In the genomic region with DNA sequence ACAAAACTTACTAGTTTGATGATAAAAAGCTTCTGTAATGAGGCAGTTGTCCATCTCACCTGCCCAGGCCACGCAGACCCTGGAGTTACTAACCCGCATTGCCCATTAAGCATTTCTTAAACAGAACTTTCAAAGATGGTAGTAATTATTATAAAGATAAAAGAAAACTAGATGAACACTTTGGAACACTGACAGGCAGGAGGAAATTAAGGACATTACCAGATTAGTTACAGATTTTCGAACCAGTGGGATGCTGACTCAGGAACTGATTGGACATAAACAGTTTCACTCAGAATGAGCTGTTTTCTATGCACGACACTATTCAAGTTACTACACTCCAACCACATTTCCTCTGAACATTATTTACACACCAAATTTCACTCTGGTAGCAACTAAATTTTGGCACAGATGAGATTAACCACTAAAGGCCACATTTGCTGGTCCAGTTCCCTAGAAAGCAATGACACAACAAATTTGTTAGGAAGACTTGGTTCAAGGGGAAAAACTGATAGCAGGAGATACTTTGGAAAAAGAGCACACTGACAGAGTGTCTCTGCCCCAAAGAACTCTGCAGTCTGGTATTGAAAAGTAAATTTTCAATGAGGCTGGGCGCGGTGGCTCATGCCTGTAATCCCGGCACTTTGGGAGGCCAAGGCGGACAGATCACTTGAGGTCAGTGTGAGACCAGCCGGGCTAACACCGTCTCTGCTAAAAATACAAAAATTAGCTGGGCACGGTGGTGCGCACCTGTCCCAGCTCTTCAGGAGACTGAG, we compare ENCODE assay signal across 9 cellular contexts.
DNase-seq lines count a peak whose midpoint lies in the region; ATAC-seq and TF ChIP-seq lines count a peak whose summit lies in the region.
"Had no signal": no experiment of that assay in that cellular context is flagged by ENCODE, and none has a peak within 500 bp of the region (broad histone marks: within the 10 kb centered on the region; RNA-seq: fewer than 3 reads in every experiment).

No MANE protein-coding gene starts in this region.

- H3K9me3 ChIP-seq in DND-41 (ENCODE audit: insufficient read depth, low read length, severe bottlenecking) = no peaks in the 10 kb centered on the region

- H3K36me3 Mint-ChIP-seq in nephron progenitor cell (ENCODE audit: low read depth) = peaks cover 45% of the 10 kb centered on the region

- no peaks in the 10 kb centered on the region for H3K27me3 ChIP-seq in DND-41 (ENCODE audit: insufficient read depth, low read length, poor library complexity)
- no peaks in the 10 kb centered on the region for H3K27me3 ChIP-seq in KMS-11 (ENCODE audit: insufficient read depth, low read depth)

- H2AFZ ChIP-seq in DND-41 (ENCODE audit: low read depth, low read length) = no peak overlapping the region
- no peak overlapping the region for H2AFZ ChIP-seq in KMS-11 (ENCODE audit: low read depth)

- TF ChIP-seq CTCF in DND-41 (IDR thresholded peaks at IDR 0.05; ENCODE audit: borderline replicate concordance, extremely low read depth, low read length, poor library complexity, severe bottlenecking) (no peak), KMS-11 (conservative IDR thresholded peaks at IDR 0.05; ENCODE audit: low read depth, low read length) (no peak), astrocyte of the spinal cord (IDR thresholded peaks at IDR 0.05; ENCODE audit: low read depth, low read length) (no peak), nephron progenitor cell (IDR thresholded peaks at IDR 0.05) (no peak)

- peaks cover 45% of the 10 kb centered on the region for H3K4me1 ChIP-seq in DND-41 (ENCODE audit: insufficient read depth, low read length)
- peaks cover 49% of the 10 kb centered on the region for H3K4me1 ChIP-seq in KMS-11 (ENCODE audit: low read depth, poor library complexity, severe bottlenecking)

- no peak for ATAC-seq in DND-41 (ENCODE audit: insufficient read depth, low read depth)
- no peak for ATAC-seq in HG03469 (IDR thresholded peaks at IDR 0.05; ENCODE audit: unreplicated experiment)
- ATAC-seq: esophagus mucosa had no signal

- in situ Hi-C loops in astrocyte of the spinal cord (cut with HindIII; ENCODE audit: low sequenced_read_pairs) = no loop called here

- H3K4me1 Mint-ChIP-seq in nephron progenitor cell = peaks cover 31% of the 10 kb centered on the region

- no peak overlapping the region for H3K9ac ChIP-seq in DND-41 (ENCODE audit: low read depth, low read length)
- no peak overlapping the region for H3K9ac ChIP-seq in KMS-11

- H3K27ac ChIP-seq in DND-41 (ENCODE audit: low read length) (peak overlapping the region; percentile 16; the same call in 1 of the 2 replicates), KMS-11 (peak overlapping the region; percentile 27; the same call in 1 of the 2 replicates)

- peaks cover 43% of the 10 kb centered on the region for H4K20me1 ChIP-seq in DND-41 (ENCODE audit: insufficient read depth, low read length)
- H4K20me1 ChIP-seq in KMS-11 (ENCODE audit: insufficient read depth) = no peaks in the 10 kb centered on the region

- DNase-seq in DND-41 = no peak
- peak; percentile 49 for DNase-seq in astrocyte of the spinal cord (ENCODE audit: low read depth, low spot score)
- DNase-seq in nephron progenitor cell = no peak
- no peak for DNase-seq in globus pallidus (ENCODE audit: low spot score)
- DNase-seq in NCI-H446 treated with DMSO at 0.1 percent for 48 hours (lab: John Stamatoyannopoulos, UW) = no peak
- no peak for DNase-seq in dedifferentiated amniotic fluid mesenchymal stem cell (ENCODE audit: extremely low spot score)

- H3K27me3 Mint-ChIP-seq in nephron progenitor cell (ENCODE audit: low read depth, poor library complexity) = no peaks in the 10 kb centered on the region

- H3K9me3 Mint-ChIP-seq in nephron progenitor cell = no peaks in the 10 kb centered on the region

- H3K36me3 ChIP-seq in DND-41 (ENCODE audit: insufficient read depth, low read length) (peaks cover 65% of the 10 kb centered on the region), KMS-11 (ENCODE audit: insufficient read depth) (peaks cover 33% of the 10 kb centered on the region; the same call in 1 of the 2 replicates)

- H3K4me2 ChIP-seq in DND-41 (ENCODE audit: insufficient read depth, low read length) (peak overlapping the region; percentile 5; the same call in 1 of the 2 replicates), KMS-11 (no peak overlapping the region)

- H3K79me2 ChIP-seq in DND-41 (ENCODE audit: insufficient read depth, low read length) = peaks cover 69% of the 10 kb centered on the region
- peaks cover 32% of the 10 kb centered on the region; the same call in 1 of the 2 replicates for H3K79me2 ChIP-seq in KMS-11 (ENCODE audit: insufficient read depth, low read depth)

- H3K4me3 Mint-ChIP-seq in nephron progenitor cell = peak overlapping the region; percentile 17

- H3K4me3 ChIP-seq in DND-41 (ENCODE audit: low read depth in 1 of 2, low read length in 2 of 2) = no peak overlapping the region
- no peak overlapping the region for H3K4me3 ChIP-seq in KMS-11 (IDR thresholded peaks at IDR 0.05; ENCODE audit: insufficient read depth, low read depth, low read length)
- H3K4me3 ChIP-seq in astrocyte of the spinal cord (ENCODE audit: low read depth, low read length) = no peak overlapping the region

- H3K27ac Mint-ChIP-seq in nephron progenitor cell = peak overlapping the region; percentile 94
